Comparison of ENCODE assay signal across 8 cellular contexts in genomic region chr6:149723771-149724417, GRCh38. TPM values are rescaled to one million over a fixed set of nuclear protein-coding genes. Genes with fewer than 3 reads are reported as not detected.
DNase-seq lines count a peak whose midpoint lies in the region; ATAC-seq, FAIRE-seq and TF ChIP-seq lines count a peak whose summit lies in the region.

No MANE protein-coding gene starts in this region.

- H3K27ac ChIP-seq in pancreas: peak overlapping the region in 1 of 4 donors; percentile 22

- H3K9me3 ChIP-seq in pancreas: no peaks in the 10 kb centered on the region

- no peak overlapping the region for H3K4me3 Mint-ChIP-seq in activated T-helper 1 cell treated with anti-CD3 and anti-CD28 coated beads, Interleukin-12 subunit alpha, Interleukin-12 subunit beta, Interleukin-2, Interleukin-4 antibody, amounts not matched to agents 30 ng/mL and 10 ng/mL and 1 ng/mL, durations not matched to agents 14 hours and 24 hours and 36 hours

- TF ChIP-seq CTCF in foreskin fibroblast (IDR thresholded peaks at IDR 0.05; ENCODE audit: low read depth, low read length) (peak; percentile 82), pancreas (IDR thresholded peaks at IDR 0.05) (peak; percentile 39 to 56 (median 52))

- peak; percentile 61 for ATAC-seq in HG03135 (IDR thresholded peaks at IDR 0.05; ENCODE audit: unreplicated experiment)
- ATAC-seq in pancreas: peak; percentile 94 to 99 (median 98)

- no peaks in the 10 kb centered on the region for H3K27me3 Mint-ChIP-seq in activated T-helper 1 cell treated with anti-CD3 and anti-CD28 coated beads, Interleukin-12 subunit alpha, Interleukin-12 subunit beta, Interleukin-2, Interleukin-4 antibody, amounts not matched to agents 30 ng/mL and 10 ng/mL and 1 ng/mL, durations not matched to agents 14 hours and 24 hours and 36 hours (ENCODE audit: insufficient read depth)

- peaks cover 24% of the 10 kb centered on the region for H3K36me3 Mint-ChIP-seq in activated T-helper 1 cell treated with anti-CD3 and anti-CD28 coated beads, Interleukin-12 subunit alpha, Interleukin-12 subunit beta, Interleukin-2, Interleukin-4 antibody, amounts not matched to agents 30 ng/mL and 10 ng/mL and 1 ng/mL, durations not matched to agents 14 hours and 24 hours and 36 hours (ENCODE audit: low read depth)

- no peak for FAIRE-seq in pancreas (lab: Jason Lieb, UNC)

- H3K27me3 ChIP-seq in pancreas: no peaks in the 10 kb centered on the region

- WGBS in pancreas, 2 donors: 42 to 43% methylated on average over 10 of the region's 10 CpGs

- no peak overlapping the region for H3K27ac Mint-ChIP-seq in activated T-helper 1 cell treated with anti-CD3 and anti-CD28 coated beads, Interleukin-12 subunit alpha, Interleukin-12 subunit beta, Interleukin-2, Interleukin-4 antibody, amounts not matched to agents 30 ng/mL and 10 ng/mL and 1 ng/mL, durations not matched to agents 14 hours and 24 hours and 36 hours

- H3K4me3 ChIP-seq in foreskin fibroblast (ENCODE audit: low read depth in 1 of 2, low read length in 2 of 2): no peak overlapping the region
- H3K4me3 ChIP-seq in pancreas: no peak overlapping the region

- H3K4me1 Mint-ChIP-seq in activated T-helper 1 cell treated with anti-CD3 and anti-CD28 coated beads, Interleukin-12 subunit alpha, Interleukin-12 subunit beta, Interleukin-2, Interleukin-4 antibody, amounts not matched to agents 30 ng/mL and 10 ng/mL and 1 ng/mL, durations not matched to agents 14 hours and 24 hours and 36 hours (ENCODE audit: low read depth): peaks cover 23% of the 10 kb centered on the region

- peaks cover 0 to 5% (median 0%) of the 10 kb centered on the region in 3 donors for H3K4me1 ChIP-seq in pancreas

- intact Hi-C loops in activated T-helper 1 cell treated with anti-CD3 and anti-CD28 coated beads, Interleukin-12 subunit alpha, Interleukin-12 subunit beta, Interleukin-2, Interleukin-4 antibody, amounts not matched to agents 30 ng/mL and 10 ng/mL and 1 ng/mL, durations not matched to agents 14 hours and 24 hours and 36 hours (cut with micrococcal nuclease): loop anchor here (1.0 to 2.0 kb wide), 3 partner anchors 22 to 202 kb away; partner anchors contain the start of genes LRP11 and NUP43
- intact Hi-C loops in pancreas (cut with DNase I): no loop called here

- peaks cover 0 to 5% (median 4%) of the 10 kb centered on the region in 3 donors for H3K36me3 ChIP-seq in pancreas

- no peaks in the 10 kb centered on the region for H3K9me3 Mint-ChIP-seq in activated T-helper 1 cell treated with anti-CD3 and anti-CD28 coated beads, Interleukin-12 subunit alpha, Interleukin-12 subunit beta, Interleukin-2, Interleukin-4 antibody, amounts not matched to agents 30 ng/mL and 10 ng/mL and 1 ng/mL, durations not matched to agents 14 hours and 24 hours and 36 hours

- DNase-seq in ELR (ENCODE audit: low read depth) (peak; percentile 86), NOMO-1 treated with dmso at 0.1 percent for 144 hours (lab: John Stamatoyannopoulos, UW; ENCODE audit: unreplicated experiment) (peak; percentile 80), foreskin fibroblast (peak; percentile 77 to 87), pancreas (peak in 4 of 6 donors; percentile 31 to 69 (median 42)), NCI-H2029 (lab: John Stamatoyannopoulos, UW) (no peak), GM19240 (ENCODE audit: insufficient read length, low spot score) (no peak)
- DNase-seq in activated T-helper 1 cell treated with anti-CD3 and anti-CD28 coated beads, Interleukin-12 subunit alpha, Interleukin-12 subunit beta, Interleukin-2, Interleukin-4 antibody, amounts not matched to agents 30 ng/mL and 10 ng/mL and 1 ng/mL, durations not matched to agents 14 hours and 24 hours and 36 hours (ENCODE audit: low spot score): peak; percentile 17

RNA-seq across cellular contexts. Expression of gene LATS1, which starts 6.0 kb away (rescaled TPM):
- 33.1 and 34.0 TPM in 2 replicates for total RNA-seq in activated T-helper 1 cell treated with anti-CD3 and anti-CD28 coated beads, Interleukin-12 subunit alpha, Interleukin-12 subunit beta, Interleukin-2, Interleukin-4 antibody, amounts not matched to agents 30 ng/mL and 10 ng/mL and 1 ng/mL, durations not matched to agents 14 hours and 24 hours and 36 hours
- total RNA-seq in pancreas: 10 to 100 TPM in 3 of 6 donors, 1 to 10 TPM in 3; 8.8 to 17.4 (median 10.4) TPM
- 1 to 10 TPM; 5.2 to 6.1 TPM for polyA plus RNA-seq in pancreas

RNA-seq across cellular contexts. Expression of gene NUP43, which starts 22.4 kb away (rescaled TPM):
- 81.3 and 90.5 TPM in 2 replicates for total RNA-seq in activated T-helper 1 cell treated with anti-CD3 and anti-CD28 coated beads, Interleukin-12 subunit alpha, Interleukin-12 subunit beta, Interleukin-2, Interleukin-4 antibody, amounts not matched to agents 30 ng/mL and 10 ng/mL and 1 ng/mL, durations not matched to agents 14 hours and 24 hours and 36 hours
- total RNA-seq in pancreas: 10 to 100 TPM; 13.1 to 21.0 (median 16.6) TPM
- polyA plus RNA-seq in pancreas: 1 to 10 TPM; 7.2 to 7.8 TPM

RNA-seq across cellular contexts. Expression of gene PCMT1, which starts 25.6 kb away (rescaled TPM):
- 88.8 and 92.3 TPM in 2 replicates for total RNA-seq in activated T-helper 1 cell treated with anti-CD3 and anti-CD28 coated beads, Interleukin-12 subunit alpha, Interleukin-12 subunit beta, Interleukin-2, Interleukin-4 antibody, amounts not matched to agents 30 ng/mL and 10 ng/mL and 1 ng/mL, durations not matched to agents 14 hours and 24 hours and 36 hours
- total RNA-seq in pancreas: 10 to 100 TPM; 20.3 to 33.2 (median 26.9) TPM
- polyA plus RNA-seq in pancreas: 10 to 100 TPM in 1 of 2 donors, 1 to 10 TPM in 1; 9.7 to 35.6 TPM

Comparison
In these comparisons a context has a peak if more than half of its experiments do, and no peak if none do; other contexts are left out.
1. DNase-seq: peak in ELR (single experiment), NOMO-1 treated with dmso at 0.1 percent for 144 hours (single experiment), activated T-helper 1 cell treated with anti-CD3 and anti-CD28 coated beads, Interleukin-12 subunit alpha, Interleukin-12 subunit beta, Interleukin-2, Interleukin-4 antibody, amounts not matched to agents 30 ng/mL and 10 ng/mL and 1 ng/mL, durations not matched to agents 14 hours and 24 hours and 36 hours (single experiment), foreskin fibroblast (2 of 2) and pancreas (4 of 6); none in NCI-H2029 (single experiment) and GM19240 (single experiment).